24 cellular contexts compared by ENCODE assay signal in the genomic region with DNA sequence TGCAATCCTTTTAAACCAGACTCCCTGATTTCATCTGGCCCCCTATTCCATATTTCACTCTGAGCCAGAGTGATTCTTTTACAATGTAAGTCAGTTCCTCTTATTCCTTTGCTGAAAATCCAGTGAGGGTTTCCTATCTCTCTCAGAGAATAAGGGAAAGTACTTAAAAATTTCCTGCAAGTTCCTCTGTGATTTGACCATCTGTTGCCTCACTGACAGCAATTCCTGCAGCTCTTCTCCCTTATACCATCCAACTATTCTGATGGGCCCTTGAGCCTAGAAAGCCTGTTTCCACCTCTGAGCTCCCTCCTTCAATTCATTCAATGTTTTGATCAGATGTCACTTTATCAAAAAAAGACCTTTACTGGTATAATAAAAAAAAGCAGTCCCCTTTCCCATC.
"Had no signal": no experiment of that assay in that cellular context is flagged by ENCODE, and none has a peak within 500 bp of the region (broad histone marks: within the 10 kb centered on the region; RNA-seq: fewer than 3 reads in every experiment).

No MANE protein-coding gene starts in this region.

- H3K27ac ChIP-seq: colonic mucosa, epithelial cell of prostate, gastrocnemius medialis, neural progenitor cell, parathyroid adenoma, prostate gland, right atrium auricular region, stomach, thyroid gland had no signal

- H3K36me3 ChIP-seq: colonic mucosa, gastrocnemius medialis, neural progenitor cell, prostate gland, right atrium auricular region, stomach, thyroid gland had no signal

- H3K4me1 Mint-ChIP-seq: natural killer cell; stimulated activated effector memory CD8-positive, alpha-beta T cell treated with anti-CD3 and anti-CD28 coated beads, Interleukin-12 subunit alpha, Interleukin-12 subunit beta, amount 100 ng/mL, for 72 hours had no signal

- DNase-seq: colonic mucosa; effector CD8-positive, alpha-beta T cell; endodermal cell; foreskin fibroblast; gastrocnemius medialis; head of caudate nucleus; kidney; natural killer cell; stimulated activated CD4-positive, alpha-beta T cell treated with anti-CD3 and anti-CD28 coated beads, Interleukin-2, amount 100 ng/mL, for 24 hours; stimulated activated CD4-positive, alpha-beta T cell treated with anti-CD3 and anti-CD28 coated beads, Interleukin-4, amount 100 ng/mL, for 24 hours; stimulated activated naive CD4-positive, alpha-beta T cell treated with Interleukin-2 at 50 U/mL for 16 hours; stomach; thyroid gland had no signal

- H3K4me3 ChIP-seq: colonic mucosa, gastrocnemius medialis, lung, neural progenitor cell, prostate gland, right atrium auricular region, smooth muscle cell, stomach, thyroid gland had no signal

- H3K36me3 Mint-ChIP-seq: memory B cell; natural killer cell; neural progenitor cell; stimulated activated effector memory CD8-positive, alpha-beta T cell treated with anti-CD3 and anti-CD28 coated beads, Interleukin-12 subunit alpha, Interleukin-12 subunit beta, amount 100 ng/mL, for 72 hours; type B pancreatic cell had no signal

- H3K4me3 Mint-ChIP-seq: dendritic cell treated with granulocyte-macrophage colony-stimulating factor and Interleukin-4, amounts not matched to agents 40 ng/mL and 50 ng/mL, for 4 days; endodermal cell; memory B cell; natural killer cell; neural progenitor cell; stimulated activated effector memory CD8-positive, alpha-beta T cell treated with anti-CD3 and anti-CD28 coated beads, Interleukin-12 subunit alpha, Interleukin-12 subunit beta, amount 100 ng/mL, for 72 hours; type B pancreatic cell had no signal

- H3K27me3 ChIP-seq: colonic mucosa, gastrocnemius medialis, neural progenitor cell, right atrium auricular region, stomach, thyroid gland had no signal

- H3K27ac Mint-ChIP-seq: dendritic cell treated with granulocyte-macrophage colony-stimulating factor and Interleukin-4, amounts not matched to agents 40 ng/mL and 50 ng/mL, for 4 days; endodermal cell; memory B cell; natural killer cell; neural progenitor cell; stimulated activated effector memory CD8-positive, alpha-beta T cell treated with anti-CD3 and anti-CD28 coated beads, Interleukin-12 subunit alpha, Interleukin-12 subunit beta, amount 100 ng/mL, for 72 hours; type B pancreatic cell had no signal

- H3K9me3 Mint-ChIP-seq: dendritic cell treated with granulocyte-macrophage colony-stimulating factor and Interleukin-4, amounts not matched to agents 40 ng/mL and 50 ng/mL, for 4 days; endodermal cell; memory B cell; natural killer cell; neural progenitor cell; stimulated activated effector memory CD8-positive, alpha-beta T cell treated with anti-CD3 and anti-CD28 coated beads, Interleukin-12 subunit alpha, Interleukin-12 subunit beta, amount 100 ng/mL, for 72 hours; type B pancreatic cell had no signal

- H3K4me1 ChIP-seq: colonic mucosa, gastrocnemius medialis, neural progenitor cell, parathyroid adenoma, prostate gland, right atrium auricular region, stomach, thyroid gland had no signal

- H3K27me3 Mint-ChIP-seq: dendritic cell treated with granulocyte-macrophage colony-stimulating factor and Interleukin-4, amounts not matched to agents 40 ng/mL and 50 ng/mL, for 4 days; memory B cell; type B pancreatic cell had no signal

- H3K9me3 ChIP-seq: colonic mucosa, gastrocnemius medialis, prostate gland, right atrium auricular region, stomach, thyroid gland had no signal
